ENCODE assay signal across 8 cellular contexts in genomic region chr10:69506834-69507643, GRCh38. TPM values are rescaled to one million over a fixed set of nuclear protein-coding genes. Genes with fewer than 3 reads are reported as not detected.
DNase-seq lines count a peak whose midpoint lies in the region; ATAC-seq, FAIRE-seq and TF ChIP-seq lines count a peak whose summit lies in the region.

No MANE protein-coding gene starts in this region.

- no peaks in the 10 kb centered on the region for H3K36me3 Mint-ChIP-seq in osteocyte (ENCODE audit: unreplicated experiment)

- peaks cover 5% of the 10 kb centered on the region for H3K4me1 Mint-ChIP-seq in osteocyte (ENCODE audit: unreplicated experiment)

- no peak for FAIRE-seq in GM19239 (lab: Jason Lieb, UNC)
- FAIRE-seq in HTR-8/SVneo (lab: Jason Lieb, UNC): no peak

- H3K27me3 ChIP-seq in PC-3 (ENCODE audit: low read length): no peaks in the 10 kb centered on the region

- H3K4me3 ChIP-seq in PC-3 (ENCODE audit: low read length): peak overlapping the region; percentile 43; the same call in 1 of the 2 replicates

- no peaks in the 10 kb centered on the region for H3K9me3 ChIP-seq in PC-3 (ENCODE audit: low read length)

- peak overlapping the region; percentile 76 for H3K4me2 ChIP-seq in PC-3 (ENCODE audit: low read length)

- H2AFZ ChIP-seq in PC-3 (ENCODE audit: low read length): peak overlapping the region; percentile 66

- no peaks in the 10 kb centered on the region for H4K20me1 ChIP-seq in PC-3 (ENCODE audit: low read length)

- ATAC-seq in PC-3: peak; percentile 42

- no peak overlapping the region for H3K27ac Mint-ChIP-seq in osteocyte (ENCODE audit: unreplicated experiment)

- CTCF ChIA-PET in PC-3 (lab: Charles Lee): interaction anchor here (0.6 to 1.4 kb wide), 14 partner anchors 32 to 143 kb away, joined by 3 to 18 read pairs (median 8); no protein-coding TSS in a partner anchor

- peaks cover 4% of the 10 kb centered on the region for H3F3A ChIP-seq in PC-3 (ENCODE audit: low read length, unreplicated experiment)

- peaks cover 39% of the 10 kb centered on the region for H3K27me3 Mint-ChIP-seq in osteocyte (ENCODE audit: unreplicated experiment)

- H3K4me3 Mint-ChIP-seq in osteocyte (ENCODE audit: unreplicated experiment): no peak overlapping the region

- BruUV-seq in PC-3 (replicated peaks; lab: Mats Ljungman, UMichigan): no TSS peak

- H3K9ac ChIP-seq in PC-3 (ENCODE audit: low read length): peak overlapping the region; percentile 42

- peak overlapping the region; percentile 78 for H3K27ac ChIP-seq in PC-3 (ENCODE audit: low read length)

- POLR2A ChIA-PET in PC-3 (lab: Charles Lee; ENCODE audit: unreplicated experiment): interaction anchor here (0.6 kb wide), 3 partner anchors 21 to 321 kb away, joined by 3 to 18 read pairs (median 3); no protein-coding TSS in a partner anchor

- H3K36me3 ChIP-seq in PC-3 (ENCODE audit: low read depth, low read length): peaks cover 28% of the 10 kb centered on the region; the same call in 1 of the 2 replicates

- intact Hi-C loops in PC-3 (cut with micrococcal nuclease): loop anchor here (1.0 to 5.0 kb wide), 5 partner anchors 40 to 270 kb away; no protein-coding TSS in a partner anchor

- H3K4me1 ChIP-seq in PC-3 (ENCODE audit: insufficient read depth, low read length): peaks cover 19% of the 10 kb centered on the region

- TF ChIP-seq CTCF in PC-3 (conservative IDR thresholded peaks at IDR 0.05; ENCODE audit: low read depth, low read length) (no peak), osteocyte (IDR thresholded peaks at IDR 0.05) (no peak)

- DNase-seq in D341Med (ENCODE audit: low spot score) (peak; percentile 14), PC-3 (peak; percentile 85), fibroblast of gingiva (ENCODE audit: low read depth) (peak; percentile 0), osteocyte (ENCODE audit: extremely low spot score, unreplicated experiment) (peak; percentile 76), GM19239 (ENCODE audit: insufficient read length, low spot score) (no peak), HTR-8/SVneo (ENCODE audit: insufficient read length, low spot score) (no peak), ureter (ENCODE audit: low spot score) (no peak)
- DNase-seq in stimulated activated CD8-positive, alpha-beta memory T cell treated with anti-CD3 and anti-CD28 coated beads, Interleukin-4, amount 100 ng/mL, for 48 hours: no peak

- H3K9me3 Mint-ChIP-seq in osteocyte (ENCODE audit: unreplicated experiment): no peaks in the 10 kb centered on the region

- H3K9me2 ChIP-seq in PC-3 (replicated peaks; ENCODE audit: low read length): no peaks in the 10 kb centered on the region

- no peaks in the 10 kb centered on the region for H3K79me2 ChIP-seq in PC-3 (ENCODE audit: low read length)

RNA-seq across cellular contexts. Expression of gene TSPAN15, which starts 55.8 kb away (rescaled TPM):
- total RNA-seq in PC-3 (2014; rRNA removed): 186 and 212 TPM in 2 replicates
- total RNA-seq in osteocyte: 0.94 TPM in 1 of 2 replicates, not detected in the other
- 156 TPM for total RNA-seq in ureter

Comparison
In these comparisons a context has a peak if more than half of its experiments do, and no peak if none do; other contexts are left out.
1. DNase-seq: peak in D341Med (single experiment), PC-3 (single experiment), fibroblast of gingiva (single experiment) and osteocyte (single experiment); none in GM19239 (single experiment), HTR-8/SVneo (single experiment), ureter (single experiment) and stimulated activated CD8-positive, alpha-beta memory T cell treated with anti-CD3 and anti-CD28 coated beads, Interleukin-4, amount 100 ng/mL, for 48 hours (single experiment).
2. RNA of gene TSPAN15, which starts 55.8 kb away (total RNA-seq): 186 to 212 TPM in PC-3 and 156 TPM in ureter (single experiment); 0.94 TPM in osteocyte; every median in the first group is over 10 times any median in the second.